In genomic region chr2:167749641-167750040, GRCh38 we compare ENCODE assay signal across 19 cellular contexts.
"Had no signal": no experiment of that assay in that cellular context is flagged by ENCODE, and none has a peak within 500 bp of the region (broad histone marks: within the 10 kb centered on the region; RNA-seq: fewer than 3 reads in every experiment).

No MANE protein-coding gene starts in this region.

- H3K9me3 ChIP-seq: body of pancreas, colonic mucosa, pancreas, sigmoid colon, upper lobe of right lung had no signal

- H3K36me3 ChIP-seq: colonic mucosa, pancreas, sigmoid colon, upper lobe of right lung, WERI-Rb-1 had no signal

- DNase-seq: activated CD4-positive, alpha-beta T cell treated with anti-CD3 and anti-CD28 coated beads for 1 hour; activated CD4-positive, alpha-beta T cell treated with anti-CD3 and anti-CD28 coated beads, Interleukin-2, amount 50 U/mL, for 4 hours; activated naive CD8-positive, alpha-beta T cell treated with anti-CD3 and anti-CD28 coated beads for 36 hours; amniotic stem cell; body of pancreas; central memory CD4-positive, alpha-beta T cell; colonic mucosa; mesendoderm; naive thymus-derived CD8-positive, alpha-beta T cell; pancreas; sigmoid colon; stimulated activated CD4-positive, alpha-beta T cell treated with anti-CD3 and anti-CD28 coated beads, Interleukin-12 subunit alpha, Interleukin-12 subunit beta, amount 100 ng/mL, for 4 hours; stimulated activated CD4-positive, alpha-beta T cell treated with anti-CD3 and anti-CD28 coated beads, Interleukin-1b, Interleukin-23, amount 100 ng/mL, for 48 hours; stimulated activated CD8-positive, alpha-beta memory T cell treated with anti-CD3 and anti-CD28 coated beads, Interleukin-4, amount 100 ng/mL, for 48 hours; stimulated activated naive CD4-positive, alpha-beta T cell; T-helper 2 cell; upper lobe of right lung; WERI-Rb-1 had no signal

- H3K36me3 Mint-ChIP-seq: activated naive CD8-positive, alpha-beta T cell treated with anti-CD3 and anti-CD28 coated beads for 36 hours; naive thymus-derived CD8-positive, alpha-beta T cell had no signal

- H3K4me1 Mint-ChIP-seq: activated naive CD8-positive, alpha-beta T cell treated with anti-CD3 and anti-CD28 coated beads for 36 hours; naive thymus-derived CD8-positive, alpha-beta T cell had no signal

- ATAC-seq: body of pancreas; naive thymus-derived CD8-positive, alpha-beta T cell; pancreas; upper lobe of right lung had no signal

- FAIRE-seq: pancreas had no signal

- H3K4me1 ChIP-seq: body of pancreas, colonic mucosa, sigmoid colon, upper lobe of right lung had no signal

- H3K27me3 ChIP-seq: body of pancreas, colonic mucosa, pancreas, sigmoid colon, upper lobe of right lung had no signal

- H3K4me3 ChIP-seq: body of pancreas, colonic mucosa, pancreas, sigmoid colon, upper lobe of right lung had no signal

- H3K9me3 Mint-ChIP-seq: activated naive CD8-positive, alpha-beta T cell treated with anti-CD3 and anti-CD28 coated beads for 36 hours; activated T-helper 1 cell treated with anti-CD3 and anti-CD28 coated beads, Interleukin-12 subunit alpha, Interleukin-12 subunit beta, Interleukin-2, Interleukin-4 antibody, amounts not matched to agents 30 ng/mL and 10 ng/mL and 1 ng/mL, durations not matched to agents 14 hours and 24 hours and 36 hours had no signal

- H3K27ac Mint-ChIP-seq: activated naive CD8-positive, alpha-beta T cell treated with anti-CD3 and anti-CD28 coated beads for 36 hours; activated T-helper 1 cell treated with anti-CD3 and anti-CD28 coated beads, Interleukin-12 subunit alpha, Interleukin-12 subunit beta, Interleukin-2, Interleukin-4 antibody, amounts not matched to agents 30 ng/mL and 10 ng/mL and 1 ng/mL, durations not matched to agents 14 hours and 24 hours and 36 hours; naive thymus-derived CD8-positive, alpha-beta T cell had no signal

- H3K27ac ChIP-seq: body of pancreas, colonic mucosa, pancreas, sigmoid colon, upper lobe of right lung, WERI-Rb-1 had no signal

- H3K4me3 Mint-ChIP-seq: activated naive CD8-positive, alpha-beta T cell treated with anti-CD3 and anti-CD28 coated beads for 36 hours; activated T-helper 1 cell treated with anti-CD3 and anti-CD28 coated beads, Interleukin-12 subunit alpha, Interleukin-12 subunit beta, Interleukin-2, Interleukin-4 antibody, amounts not matched to agents 30 ng/mL and 10 ng/mL and 1 ng/mL, durations not matched to agents 14 hours and 24 hours and 36 hours; naive thymus-derived CD8-positive, alpha-beta T cell had no signal
